ENCODE assay signal across 1 cellular context in genomic region chr12:2752676-2753371, GRCh38.
TF ChIP-seq lines count a peak whose summit lies in the region.

No MANE protein-coding gene starts in this region.

TF ChIP-seq in K562, 482 proteins besides CTCF, POLR2A, EP300 and RAD21 (continued from another document and continues in another):
- TF ChIP-seq DPF2 (IDR thresholded peaks at IDR 0.05) (no peak), SREBF2 (CRISPR knock-in tag; IDR thresholded peaks at IDR 0.05) (peak; percentile 62; the same call in 1 of the 2 replicates), CC2D1A (IDR thresholded peaks at IDR 0.05) (no peak), MEF2A (IDR thresholded peaks at IDR 0.05; ENCODE audit: control insufficient read depth, low read depth, low read length) (no peak), TSHZ1 (CRISPR knock-in tag; IDR thresholded peaks at IDR 0.05) (no peak), TFAM (CRISPR knock-in tag; conservative IDR thresholded peaks at IDR 0.05) (no peak), MGA (IDR thresholded peaks at IDR 0.05) (no peak), TRIM25 (IDR thresholded peaks at IDR 0.05; ENCODE audit: borderline replicate concordance) (no peak), CREBBP (IDR thresholded peaks at IDR 0.05; ENCODE audit: low read depth, low read length) (no peak), MXI1 (IDR thresholded peaks at IDR 0.05; ENCODE audit: low read depth, low read length) (peak; percentile 81), JUND (IDR thresholded peaks at IDR 0.05; ENCODE audit: borderline replicate concordance, low read depth, low read length) (no peak), JUND (tag; IDR thresholded peaks at IDR 0.05; ENCODE audit: borderline replicate concordance, low read depth, low read length) (peak; percentile 14; the same call in 1 of the 3 replicates), U2AF2 (optimal IDR thresholded peaks at IDR 0.05; ENCODE audit: low read depth, low read length) (no peak), ZNF431 (CRISPR knock-in tag; IDR thresholded peaks at IDR 0.05) (peak; percentile 84), ZNF449 (CRISPR knock-in tag; IDR thresholded peaks at IDR 0.05) (no peak), ETS1 (conservative IDR thresholded peaks at IDR 0.05; ENCODE audit: control insufficient read depth, low read depth, low read length) (peak; percentile 78; the same call in 1 of the 2 replicates), THRAP3 (IDR thresholded peaks at IDR 0.05; ENCODE audit: borderline replicate concordance) (no peak), GMEB1 (CRISPR knock-in tag; IDR thresholded peaks at IDR 0.05) (peak; percentile 45), MAZ (CRISPR knock-in tag; conservative IDR thresholded peaks at IDR 0.05 in 1 of 2, IDR thresholded peaks at IDR 0.05 in 1 of 2) (peak; percentile 37 to 98; a peak in 2 of 4 replicates)
